8 cellular contexts compared by ENCODE assay signal in the genomic region with DNA sequence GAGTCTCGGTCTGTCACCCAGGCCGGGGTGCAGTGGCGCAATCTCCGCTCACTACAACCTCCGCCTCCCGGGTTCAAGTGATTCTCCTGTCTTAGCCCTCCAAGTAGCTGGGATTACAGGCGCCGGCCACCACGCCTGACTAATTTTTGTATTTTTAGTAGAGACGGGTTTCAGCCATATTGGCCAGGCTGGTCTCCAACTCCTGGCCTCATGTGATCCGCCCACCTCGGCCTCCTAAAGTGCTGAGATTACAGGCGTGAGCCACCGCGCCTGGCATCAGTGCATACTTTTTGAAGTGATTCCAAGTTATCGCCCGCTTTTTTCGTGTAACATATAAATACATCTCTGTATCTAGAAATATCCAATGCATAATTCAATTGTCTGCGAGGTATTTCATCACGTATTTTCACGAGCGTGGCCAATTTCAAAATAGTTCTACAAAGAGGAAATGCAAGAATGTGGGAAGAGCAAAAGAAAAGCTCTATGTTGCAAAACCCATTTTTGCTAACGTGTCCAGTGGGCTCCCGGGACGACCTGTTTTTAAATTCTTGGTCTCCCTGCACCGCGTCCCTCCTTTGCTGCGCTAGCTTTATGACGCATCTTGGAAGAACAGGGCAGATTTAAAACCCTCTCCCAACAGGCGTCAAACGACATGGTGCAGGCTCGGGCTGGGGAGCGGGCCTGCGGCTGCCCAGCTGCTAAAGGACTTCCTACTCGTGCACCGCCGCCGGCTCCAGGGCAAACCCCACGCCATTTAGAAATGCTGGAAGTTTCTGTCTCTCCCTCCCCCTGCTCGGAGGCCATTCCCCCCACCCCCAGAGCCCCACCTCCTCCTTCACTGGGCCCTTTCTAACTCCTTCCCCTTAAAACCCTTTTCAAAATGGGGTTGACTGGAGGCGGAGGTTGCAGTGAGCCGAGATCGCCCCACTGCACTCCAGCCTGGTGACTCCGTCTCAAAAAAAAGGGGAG. TPM values are rescaled to one million over a fixed set of nuclear protein-coding genes. Genes with fewer than 3 reads are reported as not detected.
A peak's percentile ranks its signal among the peaks of the same experiment; 100 is the strongest.
DNase-seq lines count a peak whose midpoint lies in the region; TF ChIP-seq lines count a peak whose summit lies in the region.

No MANE protein-coding gene starts in this region.

- H3K4me3 ChIP-seq in iPS-15b (ENCODE audit: low read depth, low read length), result peak overlapping the region; percentile 30

- H3K4me1 Mint-ChIP-seq in MCF 10A (ENCODE audit: insufficient read depth, unreplicated experiment), result peaks cover 26% of the 10 kb centered on the region

- no peak overlapping the region for H3K9ac ChIP-seq in iPS-15b (ENCODE audit: low read depth, low read length)

- H3K9me3 ChIP-seq in iPS-15b (ENCODE audit: control insufficient read depth, insufficient read depth, low read length), result no peaks in the 10 kb centered on the region

- peak; percentile 23 for DNase-seq in NCI-H510A treated with DMSO at 0.1 percent for 48 hours (lab: John Stamatoyannopoulos, UW)
- DNase-seq in NCI-H510A (lab: John Stamatoyannopoulos, UW), result no peak
- DNase-seq in NCI-H2227 treated with DMSO at 0.1 percent for 48 hours (lab: John Stamatoyannopoulos, UW), result peak; percentile 42
- peak; percentile 90 for DNase-seq in MCF 10A (ENCODE audit: unreplicated experiment)
- DNase-seq in renal cortical epithelial cell (ENCODE audit: low read depth), result peak; percentile 36
- no peak for DNase-seq in amniotic stem cell (lab: John Stamatoyannopoulos, UW)
- no peak for DNase-seq in NCI-H345 (lab: John Stamatoyannopoulos, UW)

- H3K27ac Mint-ChIP-seq in MCF 10A (ENCODE audit: low read depth, unreplicated experiment), result peak overlapping the region; percentile 63

- H3K27me3 ChIP-seq in iPS-15b (ENCODE audit: control insufficient read depth, insufficient read depth, low read length), result no peaks in the 10 kb centered on the region

- H3K36me3 ChIP-seq in iPS-15b (ENCODE audit: control insufficient read depth, insufficient read depth, low read length), result no peaks in the 10 kb centered on the region

- H3K36me3 Mint-ChIP-seq in MCF 10A (ENCODE audit: insufficient read depth, unreplicated experiment), result peaks cover 29% of the 10 kb centered on the region

- CTCF ChIA-PET in MCF 10A (lab: Yijun Ruan, JAX), result interaction anchor here (0.6 to 0.7 kb wide), 2 partner anchors 21 to 34 kb away, joined by 3 read pairs; no protein-coding TSS in a partner anchor

- H3K9me3 Mint-ChIP-seq in MCF 10A (ENCODE audit: unreplicated experiment), result no peaks in the 10 kb centered on the region

- H3K4me1 ChIP-seq in iPS-15b (ENCODE audit: control insufficient read depth, insufficient read depth, low read length), result peaks cover 3% of the 10 kb centered on the region

- intact Hi-C loops in MCF 10A (cut with micrococcal nuclease), result loop anchor here (1.0 kb wide), 1 partner anchor 19 kb away; no protein-coding TSS in a partner anchor

- no peak for TF ChIP-seq CTCF in MCF 10A (IDR thresholded peaks at IDR 0.05; ENCODE audit: unreplicated experiment)

- peak overlapping the region; percentile 66 for H3K4me3 Mint-ChIP-seq in MCF 10A (ENCODE audit: unreplicated experiment)

- POLR2A ChIA-PET in MCF 10A (lab: Yijun Ruan, JAX), result interaction anchor here (0.6 to 15.1 kb wide), 19 partner anchors 8 to 675 kb away, joined by 3 to 236 read pairs (median 6); a partner anchor contains a TSS

- no TSS peak for BruUV-seq in MCF 10A (replicated peaks; lab: Mats Ljungman, UMichigan)

- H3K27me3 Mint-ChIP-seq in MCF 10A (ENCODE audit: insufficient read depth, unreplicated experiment), result no peaks in the 10 kb centered on the region

RNA-seq across cellular contexts. Expression of a gene that starts 0.9 kb away (rescaled TPM):
- total RNA-seq in MCF 10A (2022) (77.0 and 87.7 TPM in 2 replicates), renal cortical epithelial cell (57.3 and 105 TPM in 2 replicates)

Comparison
In these comparisons a context has a peak if more than half of its experiments do, and no peak if none do; other contexts are left out.
1. DNase-seq: peak in NCI-H510A treated with DMSO at 0.1 percent for 48 hours (single experiment), NCI-H2227 treated with DMSO at 0.1 percent for 48 hours (single experiment), MCF 10A (single experiment) and renal cortical epithelial cell (single experiment); none in NCI-H510A (single experiment), amniotic stem cell (single experiment) and NCI-H345 (single experiment).